8 cellular contexts compared by ENCODE assay signal in the genomic region with DNA sequence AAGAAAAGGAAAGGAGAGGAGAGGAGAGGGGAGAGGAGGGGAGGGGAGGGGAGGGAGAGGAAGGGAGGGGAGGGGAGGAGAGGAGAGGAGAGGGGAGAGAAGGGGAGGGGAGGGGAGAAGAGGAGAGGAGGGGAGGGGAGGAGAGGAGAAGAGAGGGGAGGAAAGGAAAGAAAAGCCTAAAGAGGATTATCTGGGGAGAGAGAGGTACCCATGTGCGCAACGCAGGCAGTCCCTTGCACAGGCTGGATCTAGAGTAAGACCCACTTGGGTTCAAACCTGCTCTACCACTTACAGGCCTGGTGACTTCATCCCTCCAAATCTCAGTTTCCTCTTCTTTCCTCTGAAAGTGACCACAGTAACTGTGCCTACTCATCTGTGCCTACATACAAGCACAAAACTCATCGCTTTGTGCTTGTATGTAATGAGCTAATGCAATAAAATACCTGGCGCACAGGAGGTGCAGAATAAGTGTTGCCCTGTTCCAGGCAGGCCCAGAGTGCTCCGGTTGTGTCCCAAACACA. TPM values are rescaled to one million over a fixed set of nuclear protein-coding genes. Genes with fewer than 3 reads are reported as not detected.
A peak's percentile ranks its signal among the peaks of the same experiment; 100 is the strongest.
DNase-seq lines count a peak whose midpoint lies in the region; ATAC-seq and TF ChIP-seq lines count a peak whose summit lies in the region.

No MANE protein-coding gene starts in this region.

- peak overlapping the region; percentile 20 for H3K27ac ChIP-seq in OCI-LY7 (ENCODE audit: low read depth, low read length, poor library complexity, severe bottlenecking)
- peak overlapping the region; percentile 64 for H3K27ac ChIP-seq in ectodermal cell (ENCODE audit: insufficient read depth, low read depth, low read length, poor library complexity, severe bottlenecking)
- no peak overlapping the region for H3K27ac ChIP-seq in skeletal muscle tissue (ENCODE audit: low read depth, low read length)

- no peak overlapping the region for H3K9ac ChIP-seq in skeletal muscle tissue (ENCODE audit: low read depth in 1 of 3, low read length in 3 of 3)

- POLR2A ChIA-PET in OCI-LY7 (lab: Charles Lee), result interaction anchor here (0.6 to 2.1 kb wide), 10 partner anchors 9 to 141 kb away, joined by 3 to 8 read pairs (median 3); partner anchors contain the start of gene FCHO1

- peaks cover 5% of the 10 kb centered on the region; the same call in 1 of the 2 replicates for H4K20me1 ChIP-seq in OCI-LY7 (ENCODE audit: insufficient read depth, low read length)

- H3K4me1 ChIP-seq in OCI-LY7 (ENCODE audit: insufficient read depth, low read length, poor library complexity, severe bottlenecking) (peaks cover 33% of the 10 kb centered on the region), ectodermal cell (ENCODE audit: control insufficient read depth, insufficient read depth, low read length) (peaks cover 8% of the 10 kb centered on the region), skeletal muscle tissue (ENCODE audit: control insufficient read depth in 3 of 3, insufficient read depth in 3 of 3, low read length in 3 of 3) (peaks cover 24 to 33% (median 28%) of the 10 kb centered on the region in 3 donors)

- H3K9me3 ChIP-seq in OCI-LY7 (ENCODE audit: low read length) (no peaks in the 10 kb centered on the region), ectodermal cell (ENCODE audit: control insufficient read depth, low read length) (no peaks in the 10 kb centered on the region), skeletal muscle tissue (ENCODE audit: control insufficient read depth in 3 of 3, low read length in 3 of 3) (no peaks in the 10 kb centered on the region)

- intact Hi-C loops in OCI-LY7 (cut with micrococcal nuclease; ENCODE audit: unreplicated experiment), result loop anchor here (5.0 kb wide), 1 partner anchor 139 kb away; the partner anchor contains the start of gene RPL18A

- H3K27me3 ChIP-seq in ectodermal cell (ENCODE audit: control insufficient read depth, insufficient read depth, low read length, poor library complexity, severe bottlenecking) (no peaks in the 10 kb centered on the region), skeletal muscle tissue (ENCODE audit: control insufficient read depth in 3 of 3, insufficient read depth in 3 of 3, low read length in 3 of 3) (no peaks in the 10 kb centered on the region)

- peak overlapping the region; percentile 99 for H3K4me2 ChIP-seq in OCI-LY7 (ENCODE audit: low read length)

- H2AFZ ChIP-seq in OCI-LY7 (ENCODE audit: low read length), result peak overlapping the region; percentile 86; the same call in 1 of the 2 replicates

- H3K36me3 ChIP-seq in OCI-LY7 (ENCODE audit: insufficient read depth, low read length), result peaks cover 15% of the 10 kb centered on the region; the same call in 1 of the 2 replicates
- no peaks in the 10 kb centered on the region for H3K36me3 ChIP-seq in ectodermal cell (ENCODE audit: control insufficient read depth, insufficient read depth, low read length)
- peaks cover 2 to 7% (median 3%) of the 10 kb centered on the region in 3 donors for H3K36me3 ChIP-seq in skeletal muscle tissue (ENCODE audit: control insufficient read depth in 3 of 3, insufficient read depth in 3 of 3, low read length in 3 of 3)

- TF ChIP-seq CTCF in OCI-LY7 (conservative IDR thresholded peaks at IDR 0.05; ENCODE audit: low read length), result no peak

- peak; percentile 9 for DNase-seq in DMS79 treated with DMSO at 0.1 percent for 48 hours (lab: John Stamatoyannopoulos, UW)
- no peak for DNase-seq in DMS79 (lab: John Stamatoyannopoulos, UW)
- no peak for DNase-seq in OCI-LY7 (ENCODE audit: low spot score)
- no peak for DNase-seq in NK-92 (lab: John Stamatoyannopoulos, UW; ENCODE audit: unreplicated experiment)
- DNase-seq in HPDE6-E6E7 (ENCODE audit: extremely low spot score), result no peak

- H3K79me2 ChIP-seq in OCI-LY7 (ENCODE audit: insufficient read depth, low read depth, low read length), result peaks cover 17% of the 10 kb centered on the region

- peak overlapping the region; percentile 95 for H3K4me3 ChIP-seq in OCI-LY7 (ENCODE audit: low read depth, low read length, poor library complexity, severe bottlenecking)
- H3K4me3 ChIP-seq in ectodermal cell (ENCODE audit: insufficient read depth, low read depth, low read length), result peak overlapping the region; percentile 76
- peak overlapping the region in 2 of 3 donors; percentile 59 to 88 for H3K4me3 ChIP-seq in skeletal muscle tissue (ENCODE audit: low read length in 3 of 3)

- no peaks in the 10 kb centered on the region for H3K9me2 ChIP-seq in OCI-LY7 (ENCODE audit: insufficient read depth, low read length)

- no peak for ATAC-seq in GM19351 (IDR thresholded peaks at IDR 0.05; ENCODE audit: unreplicated experiment)

- BruUV-seq in OCI-LY7 (replicated peaks; lab: Mats Ljungman, UMichigan), result no TSS peak

- 73 to 80% methylated on average over 5 of the region's 5 CpGs for WGBS in ectodermal cell, 2 experiments

- CTCF ChIA-PET in OCI-LY7 (lab: Charles Lee; ENCODE audit: unreplicated experiment), result interaction anchor here (0.8 to 1.1 kb wide), 2 partner anchors 36 to 48 kb away, joined by 3 to 4 read pairs; no protein-coding TSS in a partner anchor

RNA-seq across cellular contexts. Expression of gene MAP1S, which starts 0.8 kb away (rescaled TPM):
- 11.5 and 31.6 TPM in 2 replicates for total RNA-seq in OCI-LY7 (2014; rRNA removed; shearing (Covaris generic))
- 53.1 and 61.1 TPM in 2 replicates for total RNA-seq in OCI-LY7 (2022)
- 62.7 TPM for polyA plus RNA-seq in ectodermal cell (2013, experiment 1 of 4)
- polyA plus RNA-seq in ectodermal cell (2013, experiment 2 of 4), result 70.2 TPM
- 46.1 TPM for polyA plus RNA-seq in ectodermal cell (2013, experiment 3 of 4)
- 42.3 TPM for polyA plus RNA-seq in ectodermal cell (2013, experiment 4 of 4)
- 25.6 TPM for total RNA-seq in skeletal muscle tissue

RNA-seq across cellular contexts. Expression of gene UNC13A, which starts 30.4 kb away (rescaled TPM):
- total RNA-seq in OCI-LY7 (2014; rRNA removed; shearing (Covaris generic)), result 0.80 and 0.92 TPM in 2 replicates
- total RNA-seq in OCI-LY7 (2022) (0.72 and 0.76 TPM in 2 replicates), skeletal muscle tissue (not detected)
- polyA plus RNA-seq in ectodermal cell (2013, experiment 1 of 4), result 0.96 TPM
- polyA plus RNA-seq in ectodermal cell (2013, experiment 2 of 4), result 0.91 TPM
- polyA plus RNA-seq in ectodermal cell (2013, experiment 3 of 4), result 0.96 TPM
- 0.93 TPM for polyA plus RNA-seq in ectodermal cell (2013, experiment 4 of 4)

RNA-seq across cellular contexts. Expression of gene FCHO1, which starts 32.8 kb away (rescaled TPM):
- 80.6 and 85.6 TPM in 2 replicates for total RNA-seq in OCI-LY7 (2014; rRNA removed; shearing (Covaris generic))
- total RNA-seq in OCI-LY7 (2022) (107 and 115 TPM in 2 replicates), skeletal muscle tissue (1.0 TPM)
- polyA plus RNA-seq in ectodermal cell (2013, experiment 1 of 4), result 19.3 TPM
- 13.1 TPM for polyA plus RNA-seq in ectodermal cell (2013, experiment 2 of 4)
- 15.7 TPM for polyA plus RNA-seq in ectodermal cell (2013, experiment 3 of 4)
- 16.9 TPM for polyA plus RNA-seq in ectodermal cell (2013, experiment 4 of 4)

Comparison
In these comparisons a context has a peak if more than half of its experiments do, and no peak if none do; other contexts are left out.
1. RNA of gene FCHO1, which starts 32.8 kb away (total RNA-seq): 80.6 to 115 TPM in OCI-LY7; 1.0 TPM in skeletal muscle tissue (single experiment); every median in the first group is over 10 times any median in the second.
2. Peak in every context shown above with its lines, with median percentiles within 50 percentile points of each other: H3K4me3 ChIP-seq.